In the genomic region with DNA sequence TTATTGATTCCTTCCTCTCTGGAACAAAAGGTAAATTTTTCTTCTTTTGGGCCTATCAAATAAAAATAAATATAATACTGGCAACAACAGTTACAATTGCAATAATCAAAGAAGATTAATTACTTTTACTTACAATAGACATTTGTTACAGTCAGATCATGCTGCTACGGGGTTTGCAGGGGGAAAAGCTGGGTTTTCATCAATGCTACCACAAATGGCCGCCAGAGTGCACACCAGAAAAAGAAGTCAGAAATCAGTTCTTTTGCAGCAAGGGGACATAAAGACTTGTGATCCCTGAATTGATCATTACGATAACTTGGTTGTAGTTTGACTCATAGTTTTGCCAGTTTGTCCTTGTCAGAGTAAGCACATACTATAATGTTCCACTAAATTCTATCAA, we compare ENCODE assay signal across 14 cellular contexts.
DNase-seq lines count a peak whose midpoint lies in the region; ATAC-seq and TF ChIP-seq lines count a peak whose summit lies in the region.
"Had no signal": no experiment of that assay in that cellular context is flagged by ENCODE, and none has a peak within 500 bp of the region (broad histone marks: within the 10 kb centered on the region; RNA-seq: fewer than 3 reads in every experiment).

No MANE protein-coding gene starts in this region.

- DNase-seq in D341Med (ENCODE audit: low spot score) (peak; percentile 30), KBM-7 (peak; percentile 23), kidney epithelial cell (ENCODE audit: low read depth) (no peak), NCI-H1930 (lab: John Stamatoyannopoulos, UW) (no peak), AML-193 (lab: John Stamatoyannopoulos, UW) (no peak)
- no peak for DNase-seq in activated CD8-positive, alpha-beta T cell treated with anti-CD3 and anti-CD28 coated beads for 36 hours
- no peak for DNase-seq in CD4-positive, alpha-beta memory T cell
- DNase-seq: activated CD4-positive, alpha-beta T cell treated with anti-CD3 and anti-CD28 coated beads, Interleukin-2, amount 50 U/mL, for 1 hour; activated naive CD4-positive, alpha-beta T cell treated with anti-CD3 and anti-CD28 coated beads, Interleukin-2, amount 10 ng/mL, durations not matched to agents 7 days and 5 days; natural killer cell; NCI-H146; NCI-H774; T-helper 17 cell had no signal

- no peak overlapping the region for H3K4me3 ChIP-seq in kidney epithelial cell (ENCODE audit: low read depth, low read length)
- no peak overlapping the region for H3K4me3 ChIP-seq in CD4-positive, alpha-beta memory T cell (ENCODE audit: low read length in 2 of 2)

- intact Hi-C loops in activated CD8-positive, alpha-beta T cell treated with anti-CD3 and anti-CD28 coated beads for 36 hours (cut with micrococcal nuclease) = no loop called here
- intact Hi-C loops in CD4-positive, alpha-beta memory T cell (cut with micrococcal nuclease) = no loop called here

- H3K4me3 Mint-ChIP-seq in activated CD8-positive, alpha-beta T cell treated with anti-CD3 and anti-CD28 coated beads for 36 hours = no peak overlapping the region
- H3K4me3 Mint-ChIP-seq in CD4-positive, alpha-beta memory T cell = no peak overlapping the region
- H3K4me3 Mint-ChIP-seq: activated naive CD4-positive, alpha-beta T cell treated with anti-CD3 and anti-CD28 coated beads, Interleukin-2, amount 10 ng/mL, durations not matched to agents 7 days and 5 days; natural killer cell; T-helper 17 cell had no signal

- H3K36me3 Mint-ChIP-seq in activated CD8-positive, alpha-beta T cell treated with anti-CD3 and anti-CD28 coated beads for 36 hours (ENCODE audit: low read depth) = no peaks in the 10 kb centered on the region
- no peaks in the 10 kb centered on the region for H3K36me3 Mint-ChIP-seq in CD4-positive, alpha-beta memory T cell
- H3K36me3 Mint-ChIP-seq: activated naive CD4-positive, alpha-beta T cell treated with anti-CD3 and anti-CD28 coated beads, Interleukin-2, amount 10 ng/mL, durations not matched to agents 7 days and 5 days; natural killer cell had no signal

- peaks cover 0 to 3% of the 10 kb centered on the region in 2 donors for H3K9me3 ChIP-seq in CD4-positive, alpha-beta memory T cell (ENCODE audit: control insufficient read depth in 1 of 2, low read length in 2 of 2)

- POLR2A ChIA-PET in activated CD8-positive, alpha-beta T cell treated with anti-CD3 and anti-CD28 coated beads for 36 hours (lab: Charles Lee) = no interaction called here
- POLR2A ChIA-PET in CD4-positive, alpha-beta memory T cell (lab: Charles Lee; ENCODE audit: partially characterized antibody) = no interaction called here

- peaks cover 4% of the 10 kb centered on the region for H3K9me3 Mint-ChIP-seq in activated CD8-positive, alpha-beta T cell treated with anti-CD3 and anti-CD28 coated beads for 36 hours
- H3K9me3 Mint-ChIP-seq in CD4-positive, alpha-beta memory T cell = peaks cover 0 to 21% (median 7%) of the 10 kb centered on the region in 8 donors

- TF ChIP-seq CTCF in VCaP (conservative IDR thresholded peaks at IDR 0.05) (peak; percentile 60), kidney epithelial cell (IDR thresholded peaks at IDR 0.05; ENCODE audit: insufficient read depth, low read length, poor library complexity, severe bottlenecking) (peak; percentile 22)
- TF ChIP-seq CTCF in activated CD8-positive, alpha-beta T cell treated with anti-CD3 and anti-CD28 coated beads for 36 hours (IDR thresholded peaks at IDR 0.05) = no peak

- in situ Hi-C loops in KBM-7 (cut with MboI; ENCODE audit: low pct_unique_long_range_greater_than_20kb, low sequenced_read_pairs) = no loop called here

- no peak overlapping the region for H3K27ac ChIP-seq in VCaP
- no peak overlapping the region for H3K27ac ChIP-seq in CD4-positive, alpha-beta memory T cell (ENCODE audit: low read depth, low read length)

- H3K4me1 ChIP-seq in CD4-positive, alpha-beta memory T cell (ENCODE audit: insufficient read depth, low read length) = no peaks in the 10 kb centered on the region

- H3K36me3 ChIP-seq in kidney epithelial cell (ENCODE audit: control insufficient read depth, insufficient read depth, low read length) = no peaks in the 10 kb centered on the region
- H3K36me3 ChIP-seq in CD4-positive, alpha-beta memory T cell (ENCODE audit: insufficient read depth, low read length) = no peaks in the 10 kb centered on the region

- no peaks in the 10 kb centered on the region for H3K4me1 Mint-ChIP-seq in activated CD8-positive, alpha-beta T cell treated with anti-CD3 and anti-CD28 coated beads for 36 hours (ENCODE audit: low read depth)
- no peaks in the 10 kb centered on the region for H3K4me1 Mint-ChIP-seq in CD4-positive, alpha-beta memory T cell
- H3K4me1 Mint-ChIP-seq: activated naive CD4-positive, alpha-beta T cell treated with anti-CD3 and anti-CD28 coated beads, Interleukin-2, amount 10 ng/mL, durations not matched to agents 7 days and 5 days; natural killer cell; T-helper 17 cell had no signal

- CTCF ChIA-PET in activated CD8-positive, alpha-beta T cell treated with anti-CD3 and anti-CD28 coated beads for 36 hours (lab: Charles Lee) = no interaction called here
- CTCF ChIA-PET in CD4-positive, alpha-beta memory T cell (lab: Charles Lee; ENCODE audit: partially characterized antibody) = no interaction called here

- ATAC-seq in activated CD8-positive, alpha-beta T cell treated with anti-CD3 and anti-CD28 coated beads for 36 hours = no peak
- ATAC-seq: natural killer cell, T-helper 17 cell had no signal

- no peaks in the 10 kb centered on the region for H3K27me3 Mint-ChIP-seq in activated CD8-positive, alpha-beta T cell treated with anti-CD3 and anti-CD28 coated beads for 36 hours
- H3K27me3 Mint-ChIP-seq in CD4-positive, alpha-beta memory T cell = no peaks in the 10 kb centered on the region
- H3K27me3 Mint-ChIP-seq: activated naive CD4-positive, alpha-beta T cell treated with anti-CD3 and anti-CD28 coated beads, Interleukin-2, amount 10 ng/mL, durations not matched to agents 7 days and 5 days; T-helper 17 cell had no signal

- no peaks in the 10 kb centered on the region for H3K27me3 ChIP-seq in kidney epithelial cell (ENCODE audit: control insufficient read depth, insufficient read depth, low read length)
- no peaks in the 10 kb centered on the region for H3K27me3 ChIP-seq in CD4-positive, alpha-beta memory T cell (ENCODE audit: insufficient read depth, low read length)

- H3K27ac Mint-ChIP-seq in activated CD8-positive, alpha-beta T cell treated with anti-CD3 and anti-CD28 coated beads for 36 hours = no peak overlapping the region
- H3K27ac Mint-ChIP-seq in CD4-positive, alpha-beta memory T cell = no peak overlapping the region
- H3K27ac Mint-ChIP-seq: activated naive CD4-positive, alpha-beta T cell treated with anti-CD3 and anti-CD28 coated beads, Interleukin-2, amount 10 ng/mL, durations not matched to agents 7 days and 5 days; natural killer cell; T-helper 17 cell had no signal

Comparison
In these comparisons a context has a peak if more than half of its experiments do, and no peak if none do; other contexts are left out.
1. DNase-seq: peak in D341Med (single experiment) and KBM-7 (single experiment); none in kidney epithelial cell (single experiment), activated CD8-positive, alpha-beta T cell treated with anti-CD3 and anti-CD28 coated beads for 36 hours (single experiment), NCI-H1930 (0 of 2), CD4-positive, alpha-beta memory T cell (0 of 5) and AML-193 (0 of 2).